Comparison of ENCODE assay signal across 24 cellular contexts in genomic region chr11:104043678-104044239, GRCh38. TPM values are rescaled to one million over a fixed set of nuclear protein-coding genes. Genes with fewer than 3 reads are reported as not detected.
"Had no signal": no experiment of that assay in that cellular context is flagged by ENCODE, and none has a peak within 500 bp of the region (broad histone marks: within the 10 kb centered on the region; RNA-seq: fewer than 3 reads in every experiment).

No MANE protein-coding gene starts in this region.

- H3K4me1 Mint-ChIP-seq: activated CD4-positive, alpha-beta T cell treated with anti-CD3 and anti-CD28 coated beads, Interleukin-2, amount 10 ng/mL, durations not matched to agents 7 days and 5 days had no signal

- H3K4me1 ChIP-seq: pancreas, sigmoid colon, spleen, suprapubic skin had no signal

- H3K27ac Mint-ChIP-seq: activated CD4-positive, alpha-beta T cell treated with anti-CD3 and anti-CD28 coated beads, Interleukin-2, amount 10 ng/mL, durations not matched to agents 7 days and 5 days; activated T-helper 1 cell treated with anti-CD3 and anti-CD28 coated beads, Interleukin-12 subunit alpha, Interleukin-12 subunit beta, Interleukin-2, Interleukin-4 antibody, amounts not matched to agents 30 ng/mL and 10 ng/mL and 1 ng/mL, durations not matched to agents 14 hours and 24 hours and 36 hours; stimulated activated naive CD8-positive, alpha-beta T cell treated with anti-CD3 and anti-CD28 coated beads, Interleukin-15, Interleukin-2, amounts not matched to agents 100 ng/mL and 50 ng/mL, for 24 hours had no signal

- H3K27me3 Mint-ChIP-seq: activated CD4-positive, alpha-beta T cell treated with anti-CD3 and anti-CD28 coated beads, Interleukin-2, amount 10 ng/mL, durations not matched to agents 7 days and 5 days; stimulated activated naive CD8-positive, alpha-beta T cell treated with anti-CD3 and anti-CD28 coated beads, Interleukin-15, Interleukin-2, amounts not matched to agents 100 ng/mL and 50 ng/mL, for 24 hours had no signal

- H3K4me3 Mint-ChIP-seq: activated CD4-positive, alpha-beta T cell treated with anti-CD3 and anti-CD28 coated beads, Interleukin-2, amount 10 ng/mL, durations not matched to agents 7 days and 5 days; activated T-helper 1 cell treated with anti-CD3 and anti-CD28 coated beads, Interleukin-12 subunit alpha, Interleukin-12 subunit beta, Interleukin-2, Interleukin-4 antibody, amounts not matched to agents 30 ng/mL and 10 ng/mL and 1 ng/mL, durations not matched to agents 14 hours and 24 hours and 36 hours; immature natural killer cell; stimulated activated naive CD8-positive, alpha-beta T cell treated with anti-CD3 and anti-CD28 coated beads, Interleukin-15, Interleukin-2, amounts not matched to agents 100 ng/mL and 50 ng/mL, for 24 hours had no signal

- H3K27ac ChIP-seq: dorsolateral prefrontal cortex, pancreas, sigmoid colon, spleen, suprapubic skin had no signal

- H3K27me3 ChIP-seq: dorsolateral prefrontal cortex, pancreas, sigmoid colon, spleen, suprapubic skin had no signal

- H3K9me3 Mint-ChIP-seq: activated CD4-positive, alpha-beta T cell treated with anti-CD3 and anti-CD28 coated beads, Interleukin-2, amount 10 ng/mL, durations not matched to agents 7 days and 5 days; activated T-helper 1 cell treated with anti-CD3 and anti-CD28 coated beads, Interleukin-12 subunit alpha, Interleukin-12 subunit beta, Interleukin-2, Interleukin-4 antibody, amounts not matched to agents 30 ng/mL and 10 ng/mL and 1 ng/mL, durations not matched to agents 14 hours and 24 hours and 36 hours; immature natural killer cell; stimulated activated naive CD8-positive, alpha-beta T cell treated with anti-CD3 and anti-CD28 coated beads, Interleukin-15, Interleukin-2, amounts not matched to agents 100 ng/mL and 50 ng/mL, for 24 hours had no signal

- ATAC-seq: left cardiac atrium, pancreas had no signal

- H3K9me3 ChIP-seq: pancreas, sigmoid colon, spleen, suprapubic skin had no signal

- H3K36me3 ChIP-seq: pancreas, sigmoid colon, spleen, suprapubic skin had no signal

- H3K4me3 ChIP-seq: dorsolateral prefrontal cortex, lung, pancreas, sigmoid colon, spleen, suprapubic skin had no signal

- DNase-seq: activated CD4-positive, alpha-beta T cell treated with anti-CD3 and anti-CD28 coated beads, Interleukin-2, amount 10 ng/mL, durations not matched to agents 7 days and 5 days; activated CD4-positive, CD25-positive, alpha-beta regulatory T cell; activated CD8-positive, alpha-beta memory T cell treated with anti-CD3 and anti-CD28 coated beads for 24 hours; activated naive CD4-positive, alpha-beta T cell; aorta; dorsolateral prefrontal cortex; erythroblast; foreskin melanocyte; head of caudate nucleus; immature natural killer cell; left cardiac atrium; midbrain; pancreas; sigmoid colon; spleen; T-helper 2 cell; trophoblast cell had no signal

RNA-seq across cellular contexts. Expression of gene DDI1, which starts 7.3 kb away (rescaled TPM):
- total RNA-seq: activated CD4-positive, alpha-beta T cell treated with anti-CD3 and anti-CD28 coated beads, Interleukin-2, amount 10 ng/mL, durations not matched to agents 7 days and 5 days; activated T-helper 1 cell treated with anti-CD3 and anti-CD28 coated beads, Interleukin-12 subunit alpha, Interleukin-12 subunit beta, Interleukin-2, Interleukin-4 antibody, amounts not matched to agents 30 ng/mL and 10 ng/mL and 1 ng/mL, durations not matched to agents 14 hours and 24 hours and 36 hours; aorta; chondrocyte; left cardiac atrium; lung; myocyte; pancreas; sigmoid colon; spleen; suprapubic skin had no signal
- polyA plus RNA-seq: aorta, lung, neural cell, pancreas, sigmoid colon, spleen had no signal
